Comparison of ENCODE assay signal across 8 cellular contexts in the genomic region with DNA sequence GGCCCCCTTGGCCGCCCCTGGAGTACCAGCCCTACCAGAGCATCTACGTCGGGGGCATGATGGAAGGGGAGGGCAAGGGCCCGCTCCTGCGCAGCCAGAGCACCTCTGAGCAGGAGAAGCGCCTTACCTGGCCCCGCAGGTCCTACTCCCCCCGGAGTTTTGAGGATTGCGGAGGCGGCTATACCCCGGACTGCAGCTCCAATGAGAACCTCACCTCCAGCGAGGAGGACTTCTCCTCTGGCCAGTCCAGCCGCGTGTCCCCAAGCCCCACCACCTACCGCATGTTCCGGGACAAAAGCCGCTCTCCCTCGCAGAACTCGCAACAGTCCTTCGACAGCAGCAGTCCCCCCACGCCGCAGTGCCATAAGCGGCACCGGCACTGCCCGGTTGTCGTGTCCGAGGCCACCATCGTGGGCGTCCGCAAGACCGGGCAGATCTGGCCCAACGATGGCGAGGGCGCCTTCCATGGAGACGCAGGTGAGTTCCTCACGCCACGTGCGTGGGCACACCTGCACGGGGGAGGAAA. TPM values are rescaled to one million over a fixed set of nuclear protein-coding genes. Genes with fewer than 3 reads are reported as not detected.
DNase-seq lines count a peak whose midpoint lies in the region; ATAC-seq and TF ChIP-seq lines count a peak whose summit lies in the region.

No MANE protein-coding gene starts in this region.

- H3K4me1 ChIP-seq in SK-N-SH (ENCODE audit: control insufficient read depth in 1 of 2, insufficient read depth in 2 of 2, low read depth in 1 of 2, low read length in 1 of 2) (peaks cover 13 to 52% of the 10 kb centered on the region in 2 experiments), subcutaneous abdominal adipose tissue (ENCODE audit: control insufficient read depth in 5 of 5, insufficient read depth in 5 of 5, low read length in 5 of 5) (peaks cover 15 to 73% (median 62%) of the 10 kb centered on the region in 5 donors)

- peaks cover 75% of the 10 kb centered on the region for H3K4me1 Mint-ChIP-seq in activated naive CD4-positive, alpha-beta T cell treated with anti-CD3 and anti-CD28 coated beads, Interleukin-2, amount 10 ng/mL, durations not matched to agents 7 days and 5 days
- H3K4me1 Mint-ChIP-seq in immature natural killer cell = peaks cover 66 to 67% of the 10 kb centered on the region in 2 donors

- POLR2A ChIA-PET in SK-N-SH (lab: Yijun Ruan, JAX) = no interaction called here

- no peak for TF ChIP-seq RAD21 in SK-N-SH (IDR thresholded peaks at IDR 0.05; ENCODE audit: low read length)

- peaks cover 0 to 2% of the 10 kb centered on the region in 2 experiments for H3K36me3 ChIP-seq in SK-N-SH (replicated peaks in 1 of 2; ENCODE audit: control insufficient read depth in 1 of 2, insufficient read depth in 2 of 2, low read length in 1 of 2)
- no peaks in the 10 kb centered on the region for H3K36me3 ChIP-seq in subcutaneous abdominal adipose tissue (ENCODE audit: control insufficient read depth in 5 of 5, insufficient read depth in 5 of 5, low read length in 5 of 5)

- H3K9me3 Mint-ChIP-seq in activated naive CD4-positive, alpha-beta T cell treated with anti-CD3 and anti-CD28 coated beads, Interleukin-2, amount 10 ng/mL, durations not matched to agents 7 days and 5 days = peaks cover 3% of the 10 kb centered on the region
- H3K9me3 Mint-ChIP-seq in immature natural killer cell = peaks cover 0 to 4% (median 2%) of the 10 kb centered on the region in 6 donors

- H3K79me2 ChIP-seq in SK-N-SH (ENCODE audit: insufficient read depth) = peaks cover 57% of the 10 kb centered on the region

- H3K9me2 ChIP-seq in SK-N-SH = no peaks in the 10 kb centered on the region

- H3K4me3 Mint-ChIP-seq in activated naive CD4-positive, alpha-beta T cell treated with anti-CD3 and anti-CD28 coated beads, Interleukin-2, amount 10 ng/mL, durations not matched to agents 7 days and 5 days = peak overlapping the region; percentile 92
- H3K4me3 Mint-ChIP-seq in immature natural killer cell = peak overlapping the region; percentile 95 to 97 (median 97)

- H3K27ac Mint-ChIP-seq in activated naive CD4-positive, alpha-beta T cell treated with anti-CD3 and anti-CD28 coated beads, Interleukin-2, amount 10 ng/mL, durations not matched to agents 7 days and 5 days = peak overlapping the region; percentile 84
- H3K27ac Mint-ChIP-seq in immature natural killer cell = peak overlapping the region; percentile 91 to 96 (median 95)

- peaks cover 46% of the 10 kb centered on the region for H4K20me1 ChIP-seq in SK-N-SH (ENCODE audit: insufficient read depth)

- H2AFZ ChIP-seq in SK-N-SH (ENCODE audit: low read depth) = no peak overlapping the region

- H3K9me3 ChIP-seq in SK-N-SH (no peaks in the 10 kb centered on the region), subcutaneous abdominal adipose tissue (ENCODE audit: control insufficient read depth in 5 of 5, low read length in 5 of 5) (peaks cover 0 to 2% (median 1%) of the 10 kb centered on the region in 5 donors)

- H3K9ac ChIP-seq in SK-N-SH (no peak overlapping the region), subcutaneous abdominal adipose tissue (ENCODE audit: low read length in 5 of 5) (peak overlapping the region in 2 of 5 donors; percentile 45 to 68)

- no peaks in the 10 kb centered on the region for H3F3A ChIP-seq in SK-N-SH (replicated peaks; ENCODE audit: insufficient read depth)

- no peak for TF ChIP-seq CTCF in SK-N-SH (IDR thresholded peaks at IDR 0.05)

- H3K4me3 ChIP-seq in SK-N-SH (ENCODE audit: low read depth in 2 of 2, low read length in 1 of 2) = peak overlapping the region; percentile 53 to 83
- H3K4me3 ChIP-seq in subcutaneous abdominal adipose tissue (ENCODE audit: low read depth in 1 of 5, low read length in 5 of 5) = peak overlapping the region; percentile 71 to 88 (median 81)

- ATAC-seq in SK-N-SH treated with all-trans-retinoic acid at 6 μM for 48 hours = no peak
- ATAC-seq in HG02981 (IDR thresholded peaks at IDR 0.05; ENCODE audit: unreplicated experiment) = no peak

- CTCF ChIA-PET in SK-N-SH (lab: Yijun Ruan, JAX) = interaction anchor here (0.5 to 21.1 kb wide), 4 partner anchors 12 to 105 kb away, joined by 3 to 587 read pairs (median 4); no protein-coding TSS in a partner anchor
- CTCF ChIA-PET in activated naive CD4-positive, alpha-beta T cell treated with anti-CD3 and anti-CD28 coated beads, Interleukin-2, amount 10 ng/mL, durations not matched to agents 7 days and 5 days (lab: Charles Lee) = interaction anchor here (1.7 to 13.7 kb wide), 3 partner anchors 15 to 109 kb away, joined by 3 to 247 read pairs (median 10); no protein-coding TSS in a partner anchor

- no peak for DNase-seq in SK-N-SH
- no peak for DNase-seq in activated naive CD4-positive, alpha-beta T cell treated with anti-CD3 and anti-CD28 coated beads, Interleukin-2, amount 10 ng/mL, durations not matched to agents 7 days and 5 days
- no peak for DNase-seq in immature natural killer cell
- DNase-seq in effector CD4-positive, alpha-beta T cell = no peak
- DNase-seq in GOT3 (lab: John Stamatoyannopoulos, UW) = no peak

- H3K27me3 ChIP-seq in SK-N-SH (ENCODE audit: insufficient read depth) = no peaks in the 10 kb centered on the region
- H3K27me3 ChIP-seq in subcutaneous abdominal adipose tissue (ENCODE audit: control insufficient read depth in 5 of 5, insufficient read depth in 4 of 5, low read length in 5 of 5) = no peaks in the 10 kb centered on the region

- no peak overlapping the region; a peak in 1 of 4 replicates for H3K27ac ChIP-seq in SK-N-SH (ENCODE audit: low read depth in 2 of 2, low read length in 1 of 2)
- H3K27ac ChIP-seq in subcutaneous abdominal adipose tissue (ENCODE audit: low read depth, low read length) = peak overlapping the region; percentile 16

- WGBS in SK-N-SH (ENCODE audit: low lambda C conversion rate) = 92% methylated on average over 29 of the region's 39 CpGs

- H3K27me3 Mint-ChIP-seq in activated naive CD4-positive, alpha-beta T cell treated with anti-CD3 and anti-CD28 coated beads, Interleukin-2, amount 10 ng/mL, durations not matched to agents 7 days and 5 days = peaks cover 15% of the 10 kb centered on the region
- H3K27me3 Mint-ChIP-seq in immature natural killer cell (ENCODE audit: low read depth in 3 of 3) = peaks cover 9 to 30% (median 14%) of the 10 kb centered on the region in 3 donors

- no peak for TF ChIP-seq EP300 in SK-N-SH (IDR thresholded peaks at IDR 0.05; ENCODE audit: borderline replicate concordance in 1 of 2, low read depth in 1 of 2, low read length in 1 of 2)

- peaks cover 38% of the 10 kb centered on the region for H3K36me3 Mint-ChIP-seq in activated naive CD4-positive, alpha-beta T cell treated with anti-CD3 and anti-CD28 coated beads, Interleukin-2, amount 10 ng/mL, durations not matched to agents 7 days and 5 days
- peaks cover 0 to 7% (median 0%) of the 10 kb centered on the region in 3 donors for H3K36me3 Mint-ChIP-seq in immature natural killer cell

- H3K4me2 ChIP-seq in SK-N-SH = peak overlapping the region; percentile 73

TF ChIP-seq in SK-N-SH, 30 proteins besides CTCF, POLR2A, EP300 and RAD21 (continues in another document):
- TF ChIP-seq FOXJ3 (CRISPR knock-in tag; IDR thresholded peaks at IDR 0.05) (no peak), GABPA (IDR thresholded peaks at IDR 0.05; ENCODE audit: low read depth) (no peak), CHD2 (IDR thresholded peaks at IDR 0.05; ENCODE audit: low read length, partially characterized antibody) (no peak)
- TF ChIP-seq, protein P1, sequence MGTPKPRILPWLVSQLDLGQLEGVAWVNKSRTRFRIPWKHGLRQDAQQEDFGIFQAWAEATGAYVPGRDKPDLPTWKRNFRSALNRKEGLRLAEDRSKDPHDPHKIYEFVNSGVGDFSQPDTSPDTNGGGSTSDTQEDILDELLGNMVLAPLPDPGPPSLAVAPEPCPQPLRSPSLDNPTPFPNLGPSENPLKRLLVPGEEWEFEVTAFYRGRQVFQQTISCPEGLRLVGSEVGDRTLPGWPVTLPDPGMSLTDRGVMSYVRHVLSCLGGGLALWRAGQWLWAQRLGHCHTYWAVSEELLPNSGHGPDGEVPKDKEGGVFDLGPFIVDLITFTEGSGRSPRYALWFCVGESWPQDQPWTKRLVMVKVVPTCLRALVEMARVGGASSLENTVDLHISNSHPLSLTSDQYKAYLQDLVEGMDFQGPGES (IDR thresholded peaks at IDR 0.05; ENCODE audit: low read depth, low read length) = no peak

TF ChIP-seq in SK-N-SH treated with all-trans-retinoic acid at 6 μM for 48 hours, 23 proteins besides CTCF, POLR2A, EP300 and RAD21:
- TF ChIP-seq TOX (CRISPR knock-in tag; IDR thresholded peaks at IDR 0.05; ENCODE audit: borderline replicate concordance) (no peak), OSR1 (CRISPR knock-in tag; IDR thresholded peaks at IDR 0.05) (no peak), ZC3H10 (CRISPR knock-in tag; IDR thresholded peaks at IDR 0.05) (no peak)

RNA-seq across cellular contexts. Expression of a gene that starts 1.5 kb away (rescaled TPM):
- polyA plus RNA-seq in SK-N-SH (2012; rRNA removed) = 27.0 and 50.9 TPM in 2 replicates
- 20.3 and 29.6 TPM in 2 replicates for polyA plus RNA-seq in SK-N-SH (2012; cell fraction: cytosol; rRNA removed)
- polyA plus RNA-seq in SK-N-SH (2012; cell fraction: nucleus; rRNA removed) = 51.6 and 84.8 TPM in 2 replicates
- polyA plus RNA-seq in immature natural killer cell = 10 to 100 TPM in 1 of 3 donors, 1 to 10 TPM in 2; 4.1 to 12.5 (median 5.6) TPM

RNA-seq across cellular contexts. Expression of a gene that starts 36.5 kb away (rescaled TPM):
- 6.6 and 6.8 TPM in 2 replicates for polyA plus RNA-seq in SK-N-SH (2012; rRNA removed)
- polyA plus RNA-seq in SK-N-SH (2012; cell fraction: cytosol; rRNA removed) = 3.5 and 5.0 TPM in 2 replicates
- 10.6 TPM in 2 replicates for polyA plus RNA-seq in SK-N-SH (2012; cell fraction: nucleus; rRNA removed)
- 1 to 10 TPM in 2 of 3 donors, not detected in 1; 1.8 to 3.7 TPM for polyA plus RNA-seq in immature natural killer cell

RNA-seq across cellular contexts. Expression of a gene that starts 40.0 kb away (rescaled TPM):
- polyA plus RNA-seq in SK-N-SH (2012; rRNA removed) (1.7 and 1.8 TPM in 2 replicates), immature natural killer cell (under 1 TPM in 2 of 3 donors, not detected in 1; 0.26 to 0.66 TPM)
- 1.4 and 1.5 TPM in 2 replicates for polyA plus RNA-seq in SK-N-SH (2012; cell fraction: cytosol; rRNA removed)
- polyA plus RNA-seq in SK-N-SH (2012; cell fraction: nucleus; rRNA removed) = 2.0 and 2.4 TPM in 2 replicates
